ENCODE assay signal across 19 cellular contexts in the genomic region with DNA sequence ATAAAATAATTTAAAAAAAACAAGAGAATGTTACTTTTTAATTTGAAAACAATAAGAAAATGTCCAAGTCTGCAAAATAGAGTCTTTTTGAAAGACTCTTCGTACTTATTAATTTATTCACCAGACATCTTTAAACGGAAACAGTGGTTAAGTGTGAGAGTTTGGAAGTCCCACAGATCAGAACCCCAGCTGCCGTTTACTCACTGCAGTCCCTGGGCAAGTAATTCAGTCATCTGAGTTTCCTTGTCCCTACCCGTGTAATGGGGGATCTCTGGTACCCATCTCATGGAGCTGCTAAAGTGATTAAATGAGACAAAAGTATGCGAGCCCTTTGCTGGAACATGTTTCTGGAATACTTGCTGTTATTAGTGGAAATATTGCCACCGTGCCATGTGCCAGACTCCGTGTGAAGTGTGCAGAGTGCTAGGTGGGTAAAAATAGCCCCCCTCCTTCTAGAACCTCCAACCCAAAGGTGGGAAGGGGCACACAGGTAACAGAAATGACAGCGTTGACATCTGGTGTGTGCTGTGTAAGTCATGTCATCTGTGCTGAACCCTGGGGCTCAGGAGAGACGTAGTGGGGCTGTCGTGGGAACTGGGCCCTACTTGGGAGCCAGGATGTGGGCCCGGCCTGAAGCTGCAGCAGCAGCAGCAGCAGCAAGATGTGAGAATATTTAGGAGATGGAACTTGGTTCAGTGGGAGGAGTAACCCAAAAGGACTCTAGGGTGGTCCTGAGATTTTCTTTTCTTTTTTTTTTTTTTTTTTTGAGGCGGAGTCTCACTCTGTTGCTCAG.
DNase-seq lines count a peak whose midpoint lies in the region; ATAC-seq and TF ChIP-seq lines count a peak whose summit lies in the region.
"Had no signal": no experiment of that assay in that cellular context is flagged by ENCODE, and none has a peak within 500 bp of the region (broad histone marks: within the 10 kb centered on the region; RNA-seq: fewer than 3 reads in every experiment).

No MANE protein-coding gene starts in this region.

- H3K9me3 Mint-ChIP-seq in Caco-2 (ENCODE audit: unreplicated experiment) (no peaks in the 10 kb centered on the region), GM23338 (no peaks in the 10 kb centered on the region), WTC11 (no peaks in the 10 kb centered on the region)
- H3K9me3 Mint-ChIP-seq: activated T-cell treated with anti-CD3 and anti-CD28 coated beads, Interleukin-2, amount 50 U/mL, for 24 hours had no signal

- H3K9me3 ChIP-seq in Caco-2, result no peaks in the 10 kb centered on the region
- H3K9me3 ChIP-seq: right lobe of liver had no signal

- intact Hi-C loops in Caco-2 (cut with micrococcal nuclease; ENCODE audit: unreplicated experiment), result no loop called here

- H3K4me3 ChIP-seq in Caco-2 (ENCODE audit: low read depth, low read length) (no peak overlapping the region), GM23338 (no peak overlapping the region)
- H3K4me3 ChIP-seq: hepatocyte, right lobe of liver had no signal

- peak overlapping the region; percentile 69; the same call in 1 of the 2 replicates for H3K27ac ChIP-seq in GM23338 (ENCODE audit: low read depth)
- H3K27ac ChIP-seq: hepatocyte, KMS-11, right lobe of liver had no signal

- peaks cover 33% of the 10 kb centered on the region for H3K4me1 Mint-ChIP-seq in Caco-2 (ENCODE audit: low read depth, unreplicated experiment)
- peaks cover 42% of the 10 kb centered on the region for H3K4me1 Mint-ChIP-seq in GM23338
- H3K4me1 Mint-ChIP-seq in WTC11, result peaks cover 55% of the 10 kb centered on the region

- peaks cover 1% of the 10 kb centered on the region for H4K20me1 ChIP-seq in GM23338 (replicated peaks; ENCODE audit: insufficient read depth)

- CTCF ChIA-PET in Caco-2 (lab: Charles Lee), result interaction anchor here (0.9 kb wide), 1 partner anchor 55 kb away, joined by 5 read pairs; no protein-coding TSS in a partner anchor
- CTCF ChIA-PET in WTC11 (lab: Charles Lee), result interaction anchor here (1.2 kb wide), 1 partner anchor 21 kb away, joined by 6 read pairs; no protein-coding TSS in a partner anchor

- H3K4me2 ChIP-seq in GM23338, result no peak overlapping the region
- H3K4me2 ChIP-seq: hepatocyte, KMS-11 had no signal

- no peak overlapping the region for H3K4me3 Mint-ChIP-seq in Caco-2 (ENCODE audit: unreplicated experiment)
- H3K4me3 Mint-ChIP-seq in GM23338, result no peak overlapping the region
- no peak overlapping the region for H3K4me3 Mint-ChIP-seq in WTC11
- H3K4me3 Mint-ChIP-seq: activated T-cell treated with anti-CD3 and anti-CD28 coated beads, Interleukin-2, amount 50 U/mL, for 24 hours had no signal

- H3K27me3 Mint-ChIP-seq in Caco-2 (ENCODE audit: insufficient read depth, unreplicated experiment) (no peaks in the 10 kb centered on the region), GM23338 (ENCODE audit: insufficient read depth, low read depth, poor library complexity) (peaks cover 9% of the 10 kb centered on the region), WTC11 (ENCODE audit: low read depth) (no peaks in the 10 kb centered on the region)
- H3K27me3 Mint-ChIP-seq: activated T-cell treated with anti-CD3 and anti-CD28 coated beads, Interleukin-2, amount 50 U/mL, for 24 hours had no signal

- H3K36me3 ChIP-seq in Caco-2 (ENCODE audit: control insufficient read depth, insufficient read depth, low read length) (no peaks in the 10 kb centered on the region; the same call in 1 of the 2 replicates), GM23338 (ENCODE audit: insufficient read depth) (no peaks in the 10 kb centered on the region)
- H3K36me3 ChIP-seq: right lobe of liver had no signal

- ATAC-seq in GM23338 (no peak; the same call in 2 of the 3 replicates), WTC11 (peak; percentile 14; the same call in 1 of the 2 replicates), GM21390 (IDR thresholded peaks at IDR 0.05; ENCODE audit: unreplicated experiment) (no peak)
- ATAC-seq: right lobe of liver had no signal

- H3K36me3 Mint-ChIP-seq in Caco-2 (ENCODE audit: insufficient read depth, unreplicated experiment) (peaks cover 62% of the 10 kb centered on the region), GM23338 (ENCODE audit: low read depth) (no peaks in the 10 kb centered on the region), WTC11 (0 out of 2 replicates have a peak, but pooled peaks cover 2% of the 10 kb centered on the region)

- no TSS peak for BruUV-seq in Caco-2 (replicated peaks; lab: Mats Ljungman, UMichigan)

- no peaks in the 10 kb centered on the region; the same call in 1 of the 2 replicates for H3F3A ChIP-seq in GM23338 (replicated peaks; ENCODE audit: low read depth)

- H2AFZ ChIP-seq in GM23338, result no peak overlapping the region
- H2AFZ ChIP-seq: hepatocyte had no signal

- H3K27me3 ChIP-seq in Caco-2 (replicated peaks; ENCODE audit: control insufficient read depth, insufficient read depth, low read length) (no peaks in the 10 kb centered on the region), GM23338 (ENCODE audit: insufficient read depth) (no peaks in the 10 kb centered on the region)
- H3K27me3 ChIP-seq: hepatocyte, right lobe of liver had no signal

- no peak for DNase-seq in Caco-2
- no peak for DNase-seq in GM23338 (ENCODE audit: low spot score)
- DNase-seq in WTC11 (ENCODE audit: low spot score), result no peak
- peak; percentile 22 for DNase-seq in myocyte (ENCODE audit: low read depth)
- DNase-seq in DMS114 treated with DMSO at 0.1 percent for 48 hours (lab: John Stamatoyannopoulos, UW; ENCODE audit: unreplicated experiment), result no peak
- DNase-seq in NCI-H146 (lab: John Stamatoyannopoulos, UW), result no peak
- DNase-seq in SW480 (ENCODE audit: low spot score), result no peak
- DNase-seq: activated CD4-positive, alpha-beta T cell treated with anti-CD3 and anti-CD28 coated beads, Interleukin-2, amount 50 U/mL, for 1 hour; activated T-cell treated with anti-CD3 and anti-CD28 coated beads, Interleukin-2, amount 50 U/mL, for 24 hours; caudate nucleus; effector CD4-positive, alpha-beta T cell; NCI-H1436; right lobe of liver; SIG-M5; stimulated activated CD4-positive, alpha-beta T cell treated with anti-CD3 and anti-CD28 coated beads, Interleukin-2, amount 100 ng/mL, for 24 hours; T1000 had no signal

- peaks cover 16% of the 10 kb centered on the region for H3K4me1 ChIP-seq in Caco-2
- peaks cover 22% of the 10 kb centered on the region for H3K4me1 ChIP-seq in GM23338 (ENCODE audit: insufficient read depth)

- POLR2A ChIA-PET in Caco-2 (lab: Charles Lee), result no interaction called here
- POLR2A ChIA-PET in WTC11 (lab: Charles Lee), result no interaction called here

- no peak for TF ChIP-seq CTCF in Caco-2 (IDR thresholded peaks at IDR 0.05; ENCODE audit: insufficient read depth in 1 of 2, low read depth in 1 of 2, low read length in 1 of 2, severe bottlenecking in 1 of 2, unreplicated experiment in 1 of 2)
- no peak for TF ChIP-seq CTCF in GM23338 (conservative IDR thresholded peaks at IDR 0.05; ENCODE audit: low read depth in 2 of 2)
- TF ChIP-seq CTCF in WTC11 (IDR thresholded peaks at IDR 0.05), result no peak

- H3K9me2 ChIP-seq in GM23338 (ENCODE audit: insufficient read depth), result no peaks in the 10 kb centered on the region

- H3K27ac Mint-ChIP-seq in Caco-2 (ENCODE audit: unreplicated experiment) (peak overlapping the region; percentile 81), GM23338 (peak overlapping the region; percentile 85), WTC11 (peak overlapping the region; percentile 86; the same call in 1 of the 2 replicates)
- H3K27ac Mint-ChIP-seq: activated T-cell treated with anti-CD3 and anti-CD28 coated beads, Interleukin-2, amount 50 U/mL, for 24 hours had no signal

- H3K79me2 ChIP-seq in GM23338 (replicated peaks; ENCODE audit: insufficient read depth), result peaks cover 98% of the 10 kb centered on the region

TF ChIP-seq in GM23338, 12 proteins besides CTCF, POLR2A, EP300 and RAD21 (continues in another document):
- TF ChIP-seq ZNF331 (CRISPR knock-in tag; IDR thresholded peaks at IDR 0.05; ENCODE audit: low read depth), result no peak
- no peak for TF ChIP-seq NANOG (IDR thresholded peaks at IDR 0.05; ENCODE audit: borderline replicate concordance)
- no peak for TF ChIP-seq EZH2 (IDR thresholded peaks at IDR 0.05; ENCODE audit: low read depth, unreplicated experiment)
- no peak for TF ChIP-seq POLR2AphosphoS5 (IDR thresholded peaks at IDR 0.05; ENCODE audit: low read depth)
- TF ChIP-seq CREB1 (CRISPR knock-in tag; IDR thresholded peaks at IDR 0.05; ENCODE audit: low read depth), result no peak

TF ChIP-seq in WTC11, 78 proteins besides CTCF, POLR2A, EP300 and RAD21 (continues in another document):
- TF ChIP-seq FOXP1 (CRISPR knock-in tag; IDR thresholded peaks at IDR 0.05; ENCODE audit: borderline replicate concordance) (no peak), SMAD3 (CRISPR knock-in tag; IDR thresholded peaks at IDR 0.05; ENCODE audit: borderline replicate concordance) (no peak), TP53 (CRISPR knock-in tag; IDR thresholded peaks at IDR 0.05) (no peak), TEAD1 (CRISPR knock-in tag; IDR thresholded peaks at IDR 0.05) (no peak)
- TF ChIP-seq, protein P1, sequence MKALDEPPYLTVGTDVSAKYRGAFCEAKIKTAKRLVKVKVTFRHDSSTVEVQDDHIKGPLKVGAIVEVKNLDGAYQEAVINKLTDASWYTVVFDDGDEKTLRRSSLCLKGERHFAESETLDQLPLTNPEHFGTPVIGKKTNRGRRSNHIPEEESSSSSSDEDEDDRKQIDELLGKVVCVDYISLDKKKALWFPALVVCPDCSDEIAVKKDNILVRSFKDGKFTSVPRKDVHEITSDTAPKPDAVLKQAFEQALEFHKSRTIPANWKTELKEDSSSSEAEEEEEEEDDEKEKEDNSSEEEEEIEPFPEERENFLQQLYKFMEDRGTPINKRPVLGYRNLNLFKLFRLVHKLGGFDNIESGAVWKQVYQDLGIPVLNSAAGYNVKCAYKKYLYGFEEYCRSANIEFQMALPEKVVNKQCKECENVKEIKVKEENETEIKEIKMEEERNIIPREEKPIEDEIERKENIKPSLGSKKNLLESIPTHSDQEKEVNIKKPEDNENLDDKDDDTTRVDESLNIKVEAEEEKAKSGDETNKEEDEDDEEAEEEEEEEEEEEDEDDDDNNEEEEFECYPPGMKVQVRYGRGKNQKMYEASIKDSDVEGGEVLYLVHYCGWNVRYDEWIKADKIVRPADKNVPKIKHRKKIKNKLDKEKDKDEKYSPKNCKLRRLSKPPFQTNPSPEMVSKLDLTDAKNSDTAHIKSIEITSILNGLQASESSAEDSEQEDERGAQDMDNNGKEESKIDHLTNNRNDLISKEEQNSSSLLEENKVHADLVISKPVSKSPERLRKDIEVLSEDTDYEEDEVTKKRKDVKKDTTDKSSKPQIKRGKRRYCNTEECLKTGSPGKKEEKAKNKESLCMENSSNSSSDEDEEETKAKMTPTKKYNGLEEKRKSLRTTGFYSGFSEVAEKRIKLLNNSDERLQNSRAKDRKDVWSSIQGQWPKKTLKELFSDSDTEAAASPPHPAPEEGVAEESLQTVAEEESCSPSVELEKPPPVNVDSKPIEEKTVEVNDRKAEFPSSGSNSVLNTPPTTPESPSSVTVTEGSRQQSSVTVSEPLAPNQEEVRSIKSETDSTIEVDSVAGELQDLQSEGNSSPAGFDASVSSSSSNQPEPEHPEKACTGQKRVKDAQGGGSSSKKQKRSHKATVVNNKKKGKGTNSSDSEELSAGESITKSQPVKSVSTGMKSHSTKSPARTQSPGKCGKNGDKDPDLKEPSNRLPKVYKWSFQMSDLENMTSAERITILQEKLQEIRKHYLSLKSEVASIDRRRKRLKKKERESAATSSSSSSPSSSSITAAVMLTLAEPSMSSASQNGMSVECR (CRISPR knock-in tag; IDR thresholded peaks at IDR 0.05; ENCODE audit: borderline replicate concordance), result no peak
